In genomic region chr14:24699052-24699451, GRCh38 we compare ENCODE assay signal across 11 cellular contexts.
DNase-seq lines count a peak whose midpoint lies in the region; ATAC-seq and TF ChIP-seq lines count a peak whose summit lies in the region.
"Had no signal": no experiment of that assay in that cellular context is flagged by ENCODE, and none has a peak within 500 bp of the region (broad histone marks: within the 10 kb centered on the region; RNA-seq: fewer than 3 reads in every experiment).

No MANE protein-coding gene starts in this region.

- no peaks in the 10 kb centered on the region for H3K9me3 Mint-ChIP-seq in activated naive CD4-positive, alpha-beta T cell treated with anti-CD3 and anti-CD28 coated beads, Interleukin-2, amount 10 ng/mL, durations not matched to agents 7 days and 5 days
- no peaks in the 10 kb centered on the region for H3K9me3 Mint-ChIP-seq in activated naive CD4-positive, alpha-beta T cell treated with anti-CD3 and anti-CD28 coated beads for 36 hours

- no peaks in the 10 kb centered on the region for H3K9me3 ChIP-seq in left ventricle myocardium inferior (replicated peaks)

- peak overlapping the region; percentile 58 for H3K27ac Mint-ChIP-seq in activated naive CD4-positive, alpha-beta T cell treated with anti-CD3 and anti-CD28 coated beads, Interleukin-2, amount 10 ng/mL, durations not matched to agents 7 days and 5 days
- H3K27ac Mint-ChIP-seq in activated naive CD4-positive, alpha-beta T cell treated with anti-CD3 and anti-CD28 coated beads for 36 hours: no peak overlapping the region

- H3K27ac ChIP-seq in left ventricle myocardium inferior (replicated peaks): no peak overlapping the region
- H3K27ac ChIP-seq: parathyroid adenoma had no signal

- H3K4me1 ChIP-seq in left ventricle myocardium inferior: peaks cover 7% of the 10 kb centered on the region
- H3K4me1 ChIP-seq: parathyroid adenoma had no signal

- peaks cover 24% of the 10 kb centered on the region for H3K4me1 Mint-ChIP-seq in activated naive CD4-positive, alpha-beta T cell treated with anti-CD3 and anti-CD28 coated beads, Interleukin-2, amount 10 ng/mL, durations not matched to agents 7 days and 5 days
- H3K4me1 Mint-ChIP-seq in activated naive CD4-positive, alpha-beta T cell treated with anti-CD3 and anti-CD28 coated beads for 36 hours (ENCODE audit: low read depth): peaks cover 2% of the 10 kb centered on the region

- intact Hi-C loops in activated naive CD4-positive, alpha-beta T cell treated with anti-CD3 and anti-CD28 coated beads for 36 hours (cut with micrococcal nuclease): no loop called here
- intact Hi-C loops in left ventricle myocardium inferior (cut with micrococcal nuclease): no loop called here

- no peak for DNase-seq in activated naive CD4-positive, alpha-beta T cell treated with anti-CD3 and anti-CD28 coated beads, Interleukin-2, amount 10 ng/mL, durations not matched to agents 7 days and 5 days
- no peak for DNase-seq in activated naive CD4-positive, alpha-beta T cell treated with anti-CD3 and anti-CD28 coated beads for 36 hours
- DNase-seq in MV-4-11 (lab: John Stamatoyannopoulos, UW) (peak; percentile 92), GM19240 (ENCODE audit: insufficient read length, low spot score) (no peak), NCI-H2081 treated with DMSO at 0.1 percent for 48 hours (lab: John Stamatoyannopoulos, UW) (no peak), left ventricle myocardium inferior (no peak)
- no peak for DNase-seq in activated effector memory CD4-positive, alpha-beta T cell treated with anti-CD3 and anti-CD28 coated beads, Interleukin-2, amount 50 U/mL, for 16 hours
- DNase-seq: activated CD4-positive, alpha-beta T cell treated with anti-CD3 and anti-CD28 coated beads, Interleukin-2, amount 50 U/mL, for 4 hours; NCI-H1436 treated with DMSO at 0.1 percent for 48 hours had no signal

- H3K36me3 ChIP-seq in left ventricle myocardium inferior: no peaks in the 10 kb centered on the region

- H3K4me3 ChIP-seq in left ventricle myocardium inferior: no peak overlapping the region

- H3K27me3 Mint-ChIP-seq in activated naive CD4-positive, alpha-beta T cell treated with anti-CD3 and anti-CD28 coated beads, Interleukin-2, amount 10 ng/mL, durations not matched to agents 7 days and 5 days: no peaks in the 10 kb centered on the region
- H3K27me3 Mint-ChIP-seq in activated naive CD4-positive, alpha-beta T cell treated with anti-CD3 and anti-CD28 coated beads for 36 hours (ENCODE audit: low read depth): no peaks in the 10 kb centered on the region

- CTCF ChIA-PET in activated naive CD4-positive, alpha-beta T cell treated with anti-CD3 and anti-CD28 coated beads, Interleukin-2, amount 10 ng/mL, durations not matched to agents 7 days and 5 days (lab: Charles Lee): interaction anchor here (1.0 to 2.3 kb wide), 4 partner anchors 10 to 109 kb away, joined by 3 to 15 read pairs (median 6); no protein-coding TSS in a partner anchor
- CTCF ChIA-PET in activated naive CD4-positive, alpha-beta T cell treated with anti-CD3 and anti-CD28 coated beads for 36 hours (lab: Charles Lee): interaction anchor here (1.2 to 3.0 kb wide), 2 partner anchors 12 to 20 kb away, joined by 5 to 26 read pairs; no protein-coding TSS in a partner anchor

- no peak overlapping the region for H3K4me3 Mint-ChIP-seq in activated naive CD4-positive, alpha-beta T cell treated with anti-CD3 and anti-CD28 coated beads, Interleukin-2, amount 10 ng/mL, durations not matched to agents 7 days and 5 days
- no peak overlapping the region for H3K4me3 Mint-ChIP-seq in activated naive CD4-positive, alpha-beta T cell treated with anti-CD3 and anti-CD28 coated beads for 36 hours

- H3K27me3 ChIP-seq in left ventricle myocardium inferior (ENCODE audit: low read depth): no peaks in the 10 kb centered on the region

- H3K36me3 Mint-ChIP-seq in activated naive CD4-positive, alpha-beta T cell treated with anti-CD3 and anti-CD28 coated beads, Interleukin-2, amount 10 ng/mL, durations not matched to agents 7 days and 5 days: no peaks in the 10 kb centered on the region
- H3K36me3 Mint-ChIP-seq in activated naive CD4-positive, alpha-beta T cell treated with anti-CD3 and anti-CD28 coated beads for 36 hours (ENCODE audit: low read depth): no peaks in the 10 kb centered on the region

- no peak for TF ChIP-seq CTCF in left ventricle myocardium inferior (IDR thresholded peaks at IDR 0.05; ENCODE audit: borderline replicate concordance)

- ATAC-seq in HG02938 (IDR thresholded peaks at IDR 0.05; ENCODE audit: unreplicated experiment): peak; percentile 63
